Comparison of ENCODE assay signal across 9 cellular contexts in genomic region chr21:40846566-40847411, GRCh38.
DNase-seq lines count a peak whose midpoint lies in the region; ATAC-seq and TF ChIP-seq lines count a peak whose summit lies in the region.
"Had no signal": no experiment of that assay in that cellular context is flagged by ENCODE, and none has a peak within 500 bp of the region (broad histone marks: within the 10 kb centered on the region; RNA-seq: fewer than 3 reads in every experiment).

Gene DSCAM (minus strand): TSS chr21:40847158. CDS start chr21:40846661, 497 bp downstream.

- H3K27ac Mint-ChIP-seq in activated naive CD8-positive, alpha-beta T cell treated with anti-CD3 and anti-CD28 coated beads, Interleukin-2, amount 50 U/mL, for 24 hours = no peak within 1 kb of the TSS

- ATAC-seq in HG02884 (IDR thresholded peaks at IDR 0.05; ENCODE audit: unreplicated experiment) (no peak), HG03354 (IDR thresholded peaks at IDR 0.05; ENCODE audit: poor library complexity, severe bottlenecking, unreplicated experiment) (no peak)
- no peak for ATAC-seq in activated naive CD8-positive, alpha-beta T cell treated with anti-CD3 and anti-CD28 coated beads, Interleukin-2, amount 50 U/mL, for 24 hours
- ATAC-seq: heart left ventricle had no signal

- H3K9me3 Mint-ChIP-seq in activated naive CD8-positive, alpha-beta T cell treated with anti-CD3 and anti-CD28 coated beads, Interleukin-2, amount 50 U/mL, for 24 hours = no peaks in the 10 kb centered on the region

- no peaks in the 10 kb centered on the region for H3K36me3 Mint-ChIP-seq in activated naive CD8-positive, alpha-beta T cell treated with anti-CD3 and anti-CD28 coated beads, Interleukin-2, amount 50 U/mL, for 24 hours (ENCODE audit: low read depth)

- peak within 1 kb of the TSS; percentile 67 for H3K27ac ChIP-seq in layer of hippocampus (ENCODE audit: low read depth, low read length)
- H3K27ac ChIP-seq: heart left ventricle had no signal

- DNase-seq in D341Med (ENCODE audit: low spot score) (peak; percentile 34), NCI-H1694 (lab: John Stamatoyannopoulos, UW) (peak; percentile 27), astrocyte of the spinal cord (ENCODE audit: low read depth, low spot score) (no peak), cortex of kidney (lab: John Stamatoyannopoulos, UW) (no peak)
- no peak for DNase-seq in activated naive CD8-positive, alpha-beta T cell treated with anti-CD3 and anti-CD28 coated beads, Interleukin-2, amount 50 U/mL, for 24 hours
- DNase-seq: heart left ventricle had no signal

- H3K27me3 ChIP-seq in layer of hippocampus (ENCODE audit: control insufficient read depth, insufficient read depth, low read length) = peaks cover 5% of the 10 kb centered on the region

- peaks cover 43% of the 10 kb centered on the region for H3K27me3 Mint-ChIP-seq in activated naive CD8-positive, alpha-beta T cell treated with anti-CD3 and anti-CD28 coated beads, Interleukin-2, amount 50 U/mL, for 24 hours

- no peak for TF ChIP-seq CTCF in astrocyte of the spinal cord (IDR thresholded peaks at IDR 0.05; ENCODE audit: low read depth, low read length)

- no peaks in the 10 kb centered on the region for H3K4me1 Mint-ChIP-seq in activated naive CD8-positive, alpha-beta T cell treated with anti-CD3 and anti-CD28 coated beads, Interleukin-2, amount 50 U/mL, for 24 hours

- H3K4me3 Mint-ChIP-seq in activated naive CD8-positive, alpha-beta T cell treated with anti-CD3 and anti-CD28 coated beads, Interleukin-2, amount 50 U/mL, for 24 hours = no peak within 1 kb of the TSS

- in situ Hi-C loops in astrocyte of the spinal cord (cut with HindIII; ENCODE audit: low sequenced_read_pairs) = no loop called here

- H3K4me3 ChIP-seq in astrocyte of the spinal cord (ENCODE audit: low read depth, low read length) = peak within 1 kb of the TSS; percentile 15

Comparison
In these comparisons a context has a peak if more than half of its experiments do, and no peak if none do; other contexts are left out.
1. DNase-seq: peak in D341Med (single experiment) and NCI-H1694 (single experiment); none in astrocyte of the spinal cord (single experiment), activated naive CD8-positive, alpha-beta T cell treated with anti-CD3 and anti-CD28 coated beads, Interleukin-2, amount 50 U/mL, for 24 hours (single experiment) and cortex of kidney (single experiment).